31 cellular contexts compared by ENCODE assay signal in genomic region chr15:80211976-80212375, GRCh38. TPM values are rescaled to one million over a fixed set of nuclear protein-coding genes. Genes with fewer than 3 reads are reported as not detected.
"Had no signal": no experiment of that assay in that cellular context is flagged by ENCODE, and none has a peak within 500 bp of the region (broad histone marks: within the 10 kb centered on the region; RNA-seq: fewer than 3 reads in every experiment).

No MANE protein-coding gene starts in this region.

- H3K4me3 Mint-ChIP-seq: activated CD4-positive, alpha-beta memory T cell treated with anti-CD3 and anti-CD28 coated beads, Interleukin-2, amount 10 ng/mL, durations not matched to agents 7 days and 5 days; activated CD4-positive, alpha-beta T cell treated with anti-CD3 and anti-CD28 coated beads, Interleukin-2, amount 10 ng/mL, durations not matched to agents 24 days and 14 days; activated naive CD4-positive, alpha-beta T cell treated with anti-CD3 and anti-CD28 coated beads, Interleukin-2, amount 50 U/mL, for 24 hours; immature natural killer cell; mesothelial cell of epicardium; natural killer cell; stimulated activated effector memory CD8-positive, alpha-beta T cell treated with anti-CD3 and anti-CD28 coated beads, Interleukin-12 subunit alpha, Interleukin-12 subunit beta, amount 100 ng/mL, for 72 hours; T-cell; T-helper 2 cell treated with Interferon-gamma antibody and Interleukin-4, amounts not matched to agents 5 μg/mL and 100 μg/mL, for 36 hours had no signal

- H3K36me3 ChIP-seq: left ventricle myocardium inferior, stomach, suprapubic skin, tibial nerve, uterus had no signal

- H3K9me3 ChIP-seq: body of pancreas, suprapubic skin, uterus had no signal

- H3K4me2 ChIP-seq: hepatocyte had no signal

- H3K27ac Mint-ChIP-seq: activated CD4-positive, alpha-beta memory T cell treated with anti-CD3 and anti-CD28 coated beads, Interleukin-2, amount 10 ng/mL, durations not matched to agents 7 days and 5 days; activated CD4-positive, alpha-beta T cell treated with anti-CD3 and anti-CD28 coated beads, Interleukin-2, amount 10 ng/mL, durations not matched to agents 24 days and 14 days; activated naive CD4-positive, alpha-beta T cell treated with anti-CD3 and anti-CD28 coated beads, Interleukin-2, amount 50 U/mL, for 24 hours; immature natural killer cell; mesothelial cell of epicardium; natural killer cell; progenitor cell of endocrine pancreas; stimulated activated effector memory CD8-positive, alpha-beta T cell treated with anti-CD3 and anti-CD28 coated beads, Interleukin-12 subunit alpha, Interleukin-12 subunit beta, amount 100 ng/mL, for 72 hours; T-cell; T-helper 2 cell treated with Interferon-gamma antibody and Interleukin-4, amounts not matched to agents 5 μg/mL and 100 μg/mL, for 36 hours had no signal

- H3K27ac ChIP-seq: body of pancreas, hepatocyte, left ventricle myocardium inferior, skin epidermis, stomach, suprapubic skin, tibial nerve, uterus, VCaP had no signal

- ATAC-seq: activated CD4-positive, CD25-positive, alpha-beta regulatory T cell treated with anti-CD3 and anti-CD28 coated beads, Interleukin-2, amount 50 U/mL, for 24 hours; body of pancreas; natural killer cell; right cardiac atrium; stimulated activated effector memory CD8-positive, alpha-beta T cell treated with anti-CD3 and anti-CD28 coated beads, Interleukin-12 subunit alpha, Interleukin-12 subunit beta, amount 100 ng/mL, for 72 hours; T-cell had no signal

- H3K4me3 ChIP-seq: body of pancreas, hepatocyte, left ventricle myocardium inferior, skin epidermis, stomach, suprapubic skin, tibial nerve, uterus had no signal

- H3K9me3 Mint-ChIP-seq: activated CD4-positive, alpha-beta memory T cell treated with anti-CD3 and anti-CD28 coated beads, Interleukin-2, amount 10 ng/mL, durations not matched to agents 7 days and 5 days; activated CD4-positive, alpha-beta T cell treated with anti-CD3 and anti-CD28 coated beads, Interleukin-2, amount 10 ng/mL, durations not matched to agents 24 days and 14 days; activated naive CD4-positive, alpha-beta T cell treated with anti-CD3 and anti-CD28 coated beads, Interleukin-2, amount 50 U/mL, for 24 hours; natural killer cell; stimulated activated effector memory CD8-positive, alpha-beta T cell treated with anti-CD3 and anti-CD28 coated beads, Interleukin-12 subunit alpha, Interleukin-12 subunit beta, amount 100 ng/mL, for 72 hours; T-cell; T-helper 2 cell treated with Interferon-gamma antibody and Interleukin-4, amounts not matched to agents 5 μg/mL and 100 μg/mL, for 36 hours had no signal

- H3K36me3 Mint-ChIP-seq: activated naive CD4-positive, alpha-beta T cell treated with anti-CD3 and anti-CD28 coated beads, Interleukin-2, amount 50 U/mL, for 24 hours; immature natural killer cell; mesothelial cell of epicardium; natural killer cell; stimulated activated effector memory CD8-positive, alpha-beta T cell treated with anti-CD3 and anti-CD28 coated beads, Interleukin-12 subunit alpha, Interleukin-12 subunit beta, amount 100 ng/mL, for 72 hours; T-cell had no signal

- H3K27me3 ChIP-seq: body of pancreas, hepatocyte, stomach, tibial nerve, uterus had no signal

- H3K4me1 ChIP-seq: stomach, suprapubic skin, tibial nerve, uterus had no signal

- DNase-seq: activated CD4-positive, alpha-beta memory T cell treated with anti-CD3 and anti-CD28 coated beads, Interleukin-2, amount 10 ng/mL, durations not matched to agents 7 days and 5 days; activated CD4-positive, alpha-beta T cell treated with anti-CD3 and anti-CD28 coated beads, Interleukin-2, amount 10 ng/mL, durations not matched to agents 24 days and 14 days; activated gamma-delta T cell; anterior cingulate cortex; body of pancreas; caudate nucleus; foreskin melanocyte; glutamatergic neuron; immature natural killer cell; kidney glomerular epithelial cell; left ventricle myocardium inferior; natural killer cell; right cardiac atrium; stimulated activated CD4-positive, alpha-beta T cell treated with anti-CD3 and anti-CD28 coated beads, Interleukin-1b, Interleukin-23, amount 100 ng/mL, for 48 hours; stomach; T-cell; uterus had no signal

- H2AFZ ChIP-seq: hepatocyte had no signal

- H3K4me1 Mint-ChIP-seq: activated CD4-positive, alpha-beta memory T cell treated with anti-CD3 and anti-CD28 coated beads, Interleukin-2, amount 10 ng/mL, durations not matched to agents 7 days and 5 days; activated CD4-positive, alpha-beta T cell treated with anti-CD3 and anti-CD28 coated beads, Interleukin-2, amount 10 ng/mL, durations not matched to agents 24 days and 14 days; activated naive CD4-positive, alpha-beta T cell treated with anti-CD3 and anti-CD28 coated beads, Interleukin-2, amount 50 U/mL, for 24 hours; immature natural killer cell; natural killer cell; stimulated activated effector memory CD8-positive, alpha-beta T cell treated with anti-CD3 and anti-CD28 coated beads, Interleukin-12 subunit alpha, Interleukin-12 subunit beta, amount 100 ng/mL, for 72 hours; T-cell had no signal

- H3K79me2 ChIP-seq: hepatocyte had no signal

RNA-seq across cellular contexts. Expression of gene CTXND1, which starts 40.0 kb away (rescaled TPM):
- total RNA-seq: activated CD4-positive, alpha-beta memory T cell treated with anti-CD3 and anti-CD28 coated beads, Interleukin-2, amount 10 ng/mL, durations not matched to agents 7 days and 5 days; activated CD4-positive, alpha-beta T cell treated with anti-CD3 and anti-CD28 coated beads, Interleukin-2, amount 10 ng/mL, durations not matched to agents 24 days and 14 days; dermis microvascular lymphatic vessel endothelial cell; lung microvascular endothelial cell; mesothelial cell of epicardium; natural killer cell; osteoblast; T-cell had no signal
